ENCODE assay signal across 1 cellular context in the genomic region with DNA sequence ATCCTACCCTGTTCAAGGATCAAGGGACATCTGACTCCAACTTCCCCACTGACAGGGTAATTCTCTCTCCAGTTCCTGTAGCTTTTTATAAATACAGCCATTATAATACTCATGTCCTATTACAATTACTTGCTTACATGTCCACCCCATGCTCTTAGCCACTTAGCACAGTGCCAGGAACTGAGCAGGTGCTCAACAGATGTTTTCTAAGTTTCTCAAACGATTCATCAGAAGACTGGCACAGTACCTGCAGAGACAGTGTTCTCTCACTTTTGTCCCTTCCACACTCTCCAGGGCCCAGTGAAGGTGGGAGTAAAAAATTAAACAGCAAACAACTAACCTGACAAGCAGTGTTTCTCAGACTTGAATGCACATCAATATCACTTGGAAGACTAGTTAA.
A peak's percentile ranks its signal among the peaks of the same experiment; 100 is the strongest.
TF ChIP-seq lines count a peak whose summit lies in the region.

No MANE protein-coding gene starts in this region.

TF ChIP-seq in K562, 482 proteins besides CTCF, POLR2A, EP300 and RAD21:
- peak; percentile 12; the same call in 1 of the 2 replicates for TF ChIP-seq HMBOX1 (IDR thresholded peaks at IDR 0.05)
